ENCODE assay signal across 1 cellular context in the genomic region with DNA sequence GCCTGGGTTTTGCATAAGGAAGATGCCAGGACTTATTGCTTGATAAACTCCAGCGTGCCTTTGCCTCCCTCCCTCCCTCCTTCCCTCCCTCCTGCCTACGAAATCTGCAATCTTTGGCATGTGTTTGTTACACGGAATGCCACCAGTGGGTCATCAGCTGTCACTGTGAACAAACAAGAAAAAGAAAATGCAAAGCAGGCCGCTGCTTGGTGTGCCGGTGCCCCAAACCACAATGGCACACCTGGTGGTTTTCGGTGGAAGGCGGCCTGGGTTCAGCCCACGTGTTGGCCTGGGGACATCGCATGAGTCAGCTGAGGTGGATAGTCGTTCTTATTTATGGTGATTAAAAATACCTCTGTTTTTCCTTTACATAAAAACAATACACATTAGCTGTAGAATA.
A peak's percentile ranks its signal among the peaks of the same experiment; 100 is the strongest.
TF ChIP-seq lines count a peak whose summit lies in the region.

No MANE protein-coding gene starts in this region.

TF ChIP-seq in H1, 55 proteins besides CTCF, POLR2A, EP300 and RAD21:
- TF ChIP-seq TCF12 (IDR thresholded peaks at IDR 0.05; ENCODE audit: low read depth, low read length) (no peak), SRF (IDR thresholded peaks at IDR 0.05; ENCODE audit: low read depth, low read length) (no peak)
- TF ChIP-seq, protein P1, sequence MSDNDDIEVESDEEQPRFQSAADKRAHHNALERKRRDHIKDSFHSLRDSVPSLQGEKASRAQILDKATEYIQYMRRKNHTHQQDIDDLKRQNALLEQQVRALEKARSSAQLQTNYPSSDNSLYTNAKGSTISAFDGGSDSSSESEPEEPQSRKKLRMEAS (IDR thresholded peaks at IDR 0.05) = 0 out of 2 replicates have a peak, but pooled peaks have one; percentile 12
